8 cellular contexts compared by ENCODE assay signal in genomic region chr17:64146418-64147109, GRCh38. TPM values are rescaled to one million over a fixed set of nuclear protein-coding genes. Genes with fewer than 3 reads are reported as not detected.
DNase-seq lines count a peak whose midpoint lies in the region; ATAC-seq, FAIRE-seq and TF ChIP-seq lines count a peak whose summit lies in the region.

No MANE protein-coding gene starts in this region.

- TF ChIP-seq CTCF in A549 (IDR thresholded peaks at IDR 0.05) (no peak), body of pancreas (IDR thresholded peaks at IDR 0.05) (no peak), spleen (IDR thresholded peaks at IDR 0.05 in 8 of 11, conservative IDR thresholded peaks at IDR 0.05 in 3 of 11) (no peak)

- 1% methylated on average over 31 of the region's 34 CpGs for WGBS in A549 (ENCODE audit: missing lambda C conversion rate)
- 2 to 5% methylated on average over 5 to 34 of the region's 34 CpGs for WGBS in body of pancreas, 2 donors
- WGBS in spleen, 5 donors, result 1 to 3% (median 2%) methylated on average over 25 to 34 of the region's 34 CpGs

- peak overlapping the region; percentile 93 to 98 for H3K27ac ChIP-seq in A549
- peak overlapping the region; percentile 93 to 95 (median 94) for H3K27ac ChIP-seq in body of pancreas
- peak overlapping the region; percentile 93 to 97 (median 95) for H3K27ac ChIP-seq in spleen

- intact Hi-C loops in body of pancreas (cut with DNase I), result no loop called here
- intact Hi-C loops in spleen (cut with DNase I; ENCODE audit: low total_unique reads), result loop anchor here (5.0 kb wide), 1 partner anchor 136 kb away; no protein-coding TSS in a partner anchor

- ATAC-seq in A549 (peak; percentile 10 to 47; a peak in 5 of 6 replicates), GM18873 (IDR thresholded peaks at IDR 0.05; ENCODE audit: low FRiP score, unreplicated experiment) (peak; percentile 6), body of pancreas (peak; percentile 4)

- no peak for TF ChIP-seq EP300 in A549 (IDR thresholded peaks at IDR 0.05)

- FAIRE-seq in A549 (lab: Jason Lieb, UNC), result no peak

- peak overlapping the region; percentile 73 for H3K4me3 ChIP-seq in A549
- peak overlapping the region; percentile 90 for H3K4me3 ChIP-seq in Jurkat, Clone E6-1 (ENCODE audit: low read length)
- peak overlapping the region; percentile 50 to 73 for H3K4me3 ChIP-seq in body of pancreas
- H3K4me3 ChIP-seq in iPS-18c (ENCODE audit: insufficient read depth, low read depth, low read length), result peak overlapping the region; percentile 85
- peak overlapping the region; percentile 61 to 91 (median 78) for H3K4me3 ChIP-seq in spleen

- no peak for TF ChIP-seq RAD21 in A549 (conservative IDR thresholded peaks at IDR 0.05 in 1 of 2, IDR thresholded peaks at IDR 0.05 in 1 of 2)

- DNase-seq in A549 (ENCODE audit: low read depth in 1 of 2, low spot score in 1 of 2) (peak; percentile 31 to 66), T follicular helper cell (ENCODE audit: low read depth) (peak; percentile 47), body of pancreas (peak; percentile 67 to 75 (median 69)), spleen (peak; percentile 87), DMS79 treated with DMSO at 0.1 percent for 48 hours (lab: John Stamatoyannopoulos, UW) (no peak)
- DNase-seq in Jurkat, Clone E6-1 (ENCODE audit: low read depth, low spot score), result peak; percentile 35

- H3K4me2 ChIP-seq in A549, result peak overlapping the region; percentile 91

- H3K9me3 ChIP-seq in A549 (no peaks in the 10 kb centered on the region), body of pancreas (no peaks in the 10 kb centered on the region), iPS-18c (ENCODE audit: control insufficient read depth, insufficient read depth, low read length) (no peaks in the 10 kb centered on the region), spleen (no peaks in the 10 kb centered on the region)

- H3K27me3 ChIP-seq in body of pancreas, result no peaks in the 10 kb centered on the region
- H3K27me3 ChIP-seq in spleen (replicated peaks in 1 of 7), result no peaks in the 10 kb centered on the region

- H3K36me3 ChIP-seq in body of pancreas (replicated peaks in 1 of 2; ENCODE audit: insufficient read depth in 1 of 2, low read depth in 2 of 2) (no peaks in the 10 kb centered on the region), spleen (peaks cover 0 to 35% (median 9%) of the 10 kb centered on the region in 6 donors)

- peaks cover 27% of the 10 kb centered on the region; the same call in 2 of the 3 replicates for H3K4me1 ChIP-seq in A549
- peaks cover 57% of the 10 kb centered on the region for H3K4me1 ChIP-seq in body of pancreas
- peaks cover 5 to 56% (median 35%) of the 10 kb centered on the region in 6 donors for H3K4me1 ChIP-seq in spleen

- CTCF ChIA-PET in A549 (lab: Yijun Ruan, JAX), result interaction anchor here (1.4 to 9.5 kb wide), 4 partner anchors 14 to 135 kb away, joined by 3 to 105 read pairs (median 20); partner anchors contain the start of gene ERN1

- POLR2A ChIA-PET in A549 (lab: Yijun Ruan, JAX), result interaction anchor here (0.7 to 2.8 kb wide), 36 partner anchors 8 to 515 kb away, joined by 3 to 40 read pairs (median 6); partner anchors contain the start of genes CCDC47, DDX42, ERN1 and GH1

- TF ChIP-seq POLR2A in A549 (IDR thresholded peaks at IDR 0.05; ENCODE audit: low read length) (peak; percentile 83), body of pancreas (IDR thresholded peaks at IDR 0.05) (no peak), spleen (IDR thresholded peaks at IDR 0.05) (no peak)

TF ChIP-seq in A549, 52 proteins besides CTCF, POLR2A, EP300 and RAD21 (continues in another document):
- no peak for TF ChIP-seq MAZ (IDR thresholded peaks at IDR 0.05; ENCODE audit: borderline replicate concordance, low read depth, low read length)
- TF ChIP-seq, protein P1, sequence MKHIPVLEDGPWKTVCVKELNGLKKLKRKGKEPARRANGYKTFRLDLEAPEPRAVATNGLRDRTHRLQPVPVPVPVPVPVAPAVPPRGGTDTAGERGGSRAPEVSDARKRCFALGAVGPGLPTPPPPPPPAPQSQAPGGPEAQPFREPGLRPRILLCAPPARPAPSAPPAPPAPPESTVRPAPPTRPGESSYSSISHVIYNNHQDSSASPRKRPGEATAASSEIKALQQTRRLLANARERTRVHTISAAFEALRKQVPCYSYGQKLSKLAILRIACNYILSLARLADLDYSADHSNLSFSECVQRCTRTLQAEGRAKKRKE (CRISPR knock-in tag; IDR thresholded peaks at IDR 0.05; ENCODE audit: low read depth), result no peak
- TF ChIP-seq TFCP2L1 (CRISPR knock-in tag; IDR thresholded peaks at IDR 0.05), result peak; percentile 82; the same call in 1 of the 2 replicates
- no peak for TF ChIP-seq ESRRA (IDR thresholded peaks at IDR 0.05; ENCODE audit: borderline replicate concordance, low read length)
- peak; percentile 57 for TF ChIP-seq PBX3 (IDR thresholded peaks at IDR 0.05)
- no peak for TF ChIP-seq ZNF302 (CRISPR knock-in tag; IDR thresholded peaks at IDR 0.05)
- TF ChIP-seq ZFP36 (IDR thresholded peaks at IDR 0.05; ENCODE audit: borderline replicate concordance, partially characterized antibody), result no peak
- peak; percentile 6; the same call in 1 of the 2 replicates for TF ChIP-seq EHF (CRISPR knock-in tag; IDR thresholded peaks at IDR 0.05)
- TF ChIP-seq EHMT2 (IDR thresholded peaks at IDR 0.05; ENCODE audit: low read depth), result no peak
- TF ChIP-seq KDM5A (IDR thresholded peaks at IDR 0.05), result no peak
- TF ChIP-seq NPAS2 (CRISPR knock-in tag; IDR thresholded peaks at IDR 0.05; ENCODE audit: borderline replicate concordance), result no peak
- no peak for TF ChIP-seq CBX8 (IDR thresholded peaks at IDR 0.05)
- TF ChIP-seq HOXB13 (CRISPR knock-in tag; IDR thresholded peaks at IDR 0.05; ENCODE audit: low read depth), result no peak
- TF ChIP-seq KDM1A (IDR thresholded peaks at IDR 0.05; ENCODE audit: low read depth), result peak; percentile 15; the same call in 1 of the 2 replicates
- no peak for TF ChIP-seq RFX5 (IDR thresholded peaks at IDR 0.05)
- peak; percentile 79; the same call in 1 of the 2 replicates for TF ChIP-seq HOXA7 (CRISPR knock-in tag; IDR thresholded peaks at IDR 0.05)
- TF ChIP-seq, protein P2, sequence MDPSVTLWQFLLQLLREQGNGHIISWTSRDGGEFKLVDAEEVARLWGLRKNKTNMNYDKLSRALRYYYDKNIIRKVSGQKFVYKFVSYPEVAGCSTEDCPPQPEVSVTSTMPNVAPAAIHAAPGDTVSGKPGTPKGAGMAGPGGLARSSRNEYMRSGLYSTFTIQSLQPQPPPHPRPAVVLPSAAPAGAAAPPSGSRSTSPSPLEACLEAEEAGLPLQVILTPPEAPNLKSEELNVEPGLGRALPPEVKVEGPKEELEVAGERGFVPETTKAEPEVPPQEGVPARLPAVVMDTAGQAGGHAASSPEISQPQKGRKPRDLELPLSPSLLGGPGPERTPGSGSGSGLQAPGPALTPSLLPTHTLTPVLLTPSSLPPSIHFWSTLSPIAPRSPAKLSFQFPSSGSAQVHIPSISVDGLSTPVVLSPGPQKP (IDR thresholded peaks at IDR 0.05; ENCODE audit: low read depth, low read length), result no peak
- TF ChIP-seq RCOR1 (IDR thresholded peaks at IDR 0.05; ENCODE audit: low read depth, low read length), result no peak
- TF ChIP-seq NR3C1 (IDR thresholded peaks at IDR 0.05), result no peak
- TF ChIP-seq BCL3 (IDR thresholded peaks at IDR 0.05), result no peak; the same call in 1 of the 3 replicates
- no peak for TF ChIP-seq NFE2L2 (conservative IDR thresholded peaks at IDR 0.05; ENCODE audit: low read length)
- no peak for TF ChIP-seq HOXB5 (CRISPR knock-in tag; IDR thresholded peaks at IDR 0.05)
- no peak for TF ChIP-seq HDAC2 (IDR thresholded peaks at IDR 0.05)
- TF ChIP-seq FOXS1 (CRISPR knock-in tag; IDR thresholded peaks at IDR 0.05), result no peak
- TF ChIP-seq USF2 (IDR thresholded peaks at IDR 0.05), result no peak
- no peak for TF ChIP-seq FOSL2 (IDR thresholded peaks at IDR 0.05)
- TF ChIP-seq FOSL2 (CRISPR knock-in tag; IDR thresholded peaks at IDR 0.05), result no peak
- no peak for TF ChIP-seq SREBF2 (IDR thresholded peaks at IDR 0.05)
- no peak; a peak in 1 of 5 replicates for TF ChIP-seq JUN (IDR thresholded peaks at IDR 0.05)

RNA-seq across cellular contexts. Expression of gene ERN1, which starts 16.6 kb away (rescaled TPM):
- polyA plus RNA-seq in A549 (2011; rRNA removed) (19.8 and 23.3 TPM in 2 replicates), A549 (2017; fragmentation: RNase III; extraction: RNeasy Plus Mini Kit Qiagen cat#74134 plus additional on column Dnase treatment) (3.5 to 4.1 TPM (median 3.7 TPM) in 3 replicates), spleen (1 to 10 TPM; 3.1 to 6.2 (median 3.7) TPM)
- 4.5 and 4.6 TPM in 2 replicates for polyA plus RNA-seq in A549 (2012; cell fraction: cytosol; rRNA removed)
- polyA plus RNA-seq in A549 (2012; cell fraction: nucleus; rRNA removed), result 7.3 and 8.1 TPM in 2 replicates
- polyA minus RNA-seq in A549 (2011; rRNA and poly(A)+ RNA removed), result 39.3 and 44.8 TPM in 2 replicates
- 3.3 TPM for polyA plus RNA-seq in Jurkat, Clone E6-1 (2012; ENCODE audit: insufficient read depth, insufficient read length)
- total RNA-seq in body of pancreas (10 to 100 TPM; 63.3 to 77.1 TPM), spleen (10 to 100 TPM; 34.5 to 65.4 (median 47.2) TPM)
